19 cellular contexts compared by ENCODE assay signal in the genomic region with DNA sequence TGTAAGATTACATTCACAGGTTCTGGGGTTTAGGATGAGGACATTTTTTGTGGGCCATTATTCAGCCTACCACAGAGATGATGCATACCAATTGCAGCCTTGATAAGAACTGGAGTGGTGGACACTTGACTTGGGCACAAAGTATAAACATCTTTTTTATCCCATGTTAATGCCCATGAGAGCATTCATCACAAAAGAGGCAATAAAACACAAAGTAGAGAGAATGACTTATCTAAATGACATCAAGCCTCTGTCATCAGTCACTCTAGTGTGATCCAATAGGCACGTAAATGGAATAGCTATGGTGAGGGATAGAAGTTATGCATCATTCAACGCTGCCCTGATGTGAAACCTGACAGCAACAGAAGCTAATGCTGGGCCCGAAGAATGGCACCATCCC. TPM values are rescaled to one million over a fixed set of nuclear protein-coding genes. Genes with fewer than 3 reads are reported as not detected.
"Had no signal": no experiment of that assay in that cellular context is flagged by ENCODE, and none has a peak within 500 bp of the region (broad histone marks: within the 10 kb centered on the region; RNA-seq: fewer than 3 reads in every experiment).

No MANE protein-coding gene starts in this region.

- FAIRE-seq: TTC549 had no signal

- H3K36me3 ChIP-seq: gastroesophageal sphincter, heart left ventricle, left ventricle myocardium inferior, thyroid gland had no signal

- ATAC-seq: body of pancreas, gastroesophageal sphincter, heart left ventricle, WTC11 had no signal

- H3K27me3 ChIP-seq: body of pancreas, gastroesophageal sphincter, heart left ventricle, thyroid gland had no signal

- H3K27ac ChIP-seq: body of pancreas, gastroesophageal sphincter, heart left ventricle, left ventricle myocardium inferior, thyroid gland had no signal

- H3K9me3 ChIP-seq: body of pancreas, gastroesophageal sphincter, thyroid gland had no signal

- H3K4me1 ChIP-seq: body of pancreas, gastroesophageal sphincter, heart left ventricle, left ventricle myocardium inferior, thyroid gland had no signal

- DNase-seq: activated CD4-positive, alpha-beta memory T cell treated with anti-CD3 and anti-CD28 coated beads for 36 hours; activated CD4-positive, alpha-beta T cell treated with anti-CD3 and anti-CD28 coated beads for 4 hours; activated T-cell treated with anti-CD3 and anti-CD28 coated beads for 4 hours; amniotic stem cell; body of pancreas; endodermal cell; heart left ventricle; left ventricle myocardium inferior; mammary epithelial cell; nephron progenitor cell; nucleus accumbens; posterior cingulate gyrus; retina; stimulated activated CD8-positive, alpha-beta memory T cell treated with anti-CD3 and anti-CD28 coated beads, Interleukin-4, amount 100 ng/mL, for 48 hours; stimulated activated naive CD4-positive, alpha-beta T cell; thyroid gland had no signal

- H3K4me3 ChIP-seq: body of pancreas, gastroesophageal sphincter, heart left ventricle, left ventricle myocardium inferior, thyroid gland had no signal

RNA-seq across cellular contexts. Expression of gene VEPH1, which starts 25.8 kb away (rescaled TPM):
- total RNA-seq: activated CD4-positive, alpha-beta memory T cell treated with anti-CD3 and anti-CD28 coated beads for 36 hours had no signal
